In genomic region chr11:66222358-66223149, GRCh38 we compare ENCODE assay signal across 8 cellular contexts. TPM values are rescaled to one million over a fixed set of nuclear protein-coding genes. Genes with fewer than 3 reads are reported as not detected.
DNase-seq lines count a peak whose midpoint lies in the region; ATAC-seq and TF ChIP-seq lines count a peak whose summit lies in the region.

No MANE protein-coding gene starts in this region.

- H3K27ac Mint-ChIP-seq in activated naive CD8-positive, alpha-beta T cell treated with anti-CD3 and anti-CD28 coated beads, Interleukin-2, amount 50 U/mL, for 24 hours, result peak overlapping the region; percentile 94

- H3K36me3 ChIP-seq in heart left ventricle, result peaks cover 0 to 73% (median 59%) of the 10 kb centered on the region in 9 donors

- H3K4me3 Mint-ChIP-seq in activated naive CD8-positive, alpha-beta T cell treated with anti-CD3 and anti-CD28 coated beads, Interleukin-2, amount 50 U/mL, for 24 hours, result peak overlapping the region; percentile 5

- H3K27me3 ChIP-seq in heart left ventricle, result no peaks in the 10 kb centered on the region

- no peak overlapping the region for H3K27ac ChIP-seq in heart left ventricle

- no peaks in the 10 kb centered on the region for H3K9me3 Mint-ChIP-seq in activated naive CD8-positive, alpha-beta T cell treated with anti-CD3 and anti-CD28 coated beads, Interleukin-2, amount 50 U/mL, for 24 hours

- no peaks in the 10 kb centered on the region for H3K9me3 ChIP-seq in heart left ventricle

- peak; percentile 98 to 100 (median 99) for TF ChIP-seq CTCF in heart left ventricle (IDR thresholded peaks at IDR 0.05)

- peaks cover 0 to 7% (median 0%) of the 10 kb centered on the region in 12 donors for H3K4me1 ChIP-seq in heart left ventricle

- peaks cover 25% of the 10 kb centered on the region for H3K4me1 Mint-ChIP-seq in activated naive CD8-positive, alpha-beta T cell treated with anti-CD3 and anti-CD28 coated beads, Interleukin-2, amount 50 U/mL, for 24 hours

- DNase-seq in NCI-H1694 (lab: John Stamatoyannopoulos, UW) (peak; percentile 86), T follicular helper cell (ENCODE audit: low read depth) (peak; percentile 92), heart left ventricle (peak; percentile 86 to 92 (median 89)), putamen (ENCODE audit: low spot score) (peak; percentile 84), OCI-M2 (lab: John Stamatoyannopoulos, UW; ENCODE audit: unreplicated experiment) (no peak)
- peak; percentile 93 for DNase-seq in activated naive CD8-positive, alpha-beta T cell treated with anti-CD3 and anti-CD28 coated beads, Interleukin-2, amount 50 U/mL, for 24 hours

- H3K27me3 Mint-ChIP-seq in activated naive CD8-positive, alpha-beta T cell treated with anti-CD3 and anti-CD28 coated beads, Interleukin-2, amount 50 U/mL, for 24 hours, result no peaks in the 10 kb centered on the region

- intact Hi-C loops in heart left ventricle (cut with DNase I), result loop anchor here (1.0 to 10.0 kb wide), 5 partner anchors 36 to 62 kb away; partner anchors contain the start of gene YIF1A (in 5 of the 10)

- H3K4me3 ChIP-seq in heart left ventricle, result peak overlapping the region in 1 of 12 donors; percentile 16

- 25 to 27% (median 26%) methylated on average over 21 of the region's 21 CpGs for WGBS in heart left ventricle, 4 donors

- peak; percentile 80 for ATAC-seq in GM18502 (IDR thresholded peaks at IDR 0.05; ENCODE audit: poor library complexity, unreplicated experiment)
- peak; percentile 70 for ATAC-seq in HG02938 (IDR thresholded peaks at IDR 0.05; ENCODE audit: unreplicated experiment)
- ATAC-seq in activated naive CD8-positive, alpha-beta T cell treated with anti-CD3 and anti-CD28 coated beads, Interleukin-2, amount 50 U/mL, for 24 hours, result peak; percentile 95
- peak; percentile 74 to 90 (median 86) for ATAC-seq in heart left ventricle

- H3K36me3 Mint-ChIP-seq in activated naive CD8-positive, alpha-beta T cell treated with anti-CD3 and anti-CD28 coated beads, Interleukin-2, amount 50 U/mL, for 24 hours (ENCODE audit: low read depth), result peaks cover 20% of the 10 kb centered on the region

- TF ChIP-seq POLR2A in heart left ventricle (IDR thresholded peaks at IDR 0.05), result no peak

RNA-seq across cellular contexts. Expression of gene KLC2, which starts 34.9 kb away (rescaled TPM):
- total RNA-seq in heart left ventricle, result 10 to 100 TPM; 24.7 to 78.5 (median 34.0) TPM
- polyA plus RNA-seq in heart left ventricle, result 10 to 100 TPM; 49.9 to 65.8 TPM

RNA-seq across cellular contexts. Expression of gene RAB1B, which starts 45.9 kb away (rescaled TPM):
- 100 to 1,000 TPM; 111 to 149 (median 128) TPM for total RNA-seq in heart left ventricle
- 100 to 1,000 TPM; 161 to 178 TPM for polyA plus RNA-seq in heart left ventricle

RNA-seq across cellular contexts. Expression of gene CNIH2, which starts 55.4 kb away (rescaled TPM):
- total RNA-seq in heart left ventricle, result under 1 TPM in 2 of 9 donors, not detected in 7; 0.25 to 0.40 TPM
- under 1 TPM in 1 of 2 donors, not detected in 1; 0.08 TPM for polyA plus RNA-seq in heart left ventricle
